ENCODE assay signal across 10 cellular contexts in genomic region chr1:205297551-205298177, GRCh38. TPM values are rescaled to one million over a fixed set of nuclear protein-coding genes. Genes with fewer than 3 reads are reported as not detected.
DNase-seq lines count a peak whose midpoint lies in the region; ATAC-seq, FAIRE-seq and TF ChIP-seq lines count a peak whose summit lies in the region.
"Not testable (repeated sequence)": the region's sequence is repeated elsewhere in the genome, so short reads cannot be mapped to it uniquely, and the experiment has no call there.
"Had no signal": no experiment of that assay in that cellular context is flagged by ENCODE, and none has a peak within 500 bp of the region (broad histone marks: within the 10 kb centered on the region; RNA-seq: fewer than 3 reads in every experiment).

No MANE protein-coding gene starts in this region.

- H3K4me1 Mint-ChIP-seq in astrocyte (ENCODE audit: low read depth, unreplicated experiment): peaks cover 81% of the 10 kb centered on the region
- H3K4me1 Mint-ChIP-seq in naive thymus-derived CD8-positive, alpha-beta T cell: peaks cover 33 to 88% (median 85%) of the 10 kb centered on the region in 4 donors

- DNase-seq in RWPE1 (ENCODE audit: low spot score); astrocyte (ENCODE audit: low read depth); H1 (ENCODE audit: low read depth in 1 of 2, low spot score in 2 of 2); naive thymus-derived CD8-positive, alpha-beta T cell; spleen: not testable (repeated sequence)

- H4K20me1 ChIP-seq in BLaER1 treated with 17β-estradiol and CSF1 and Interleukin-3, amounts not matched to agents 10 nM and 100 nM; astrocyte (ENCODE audit: insufficient read depth, low read length); H1 (replicated peaks in 1 of 2; ENCODE audit: control insufficient read depth in 1 of 2, insufficient read depth in 2 of 2, low read length in 2 of 2): not testable (repeated sequence)

- H3K18ac ChIP-seq in H1 (ENCODE audit: extremely low read depth, low read length): peak overlapping the region; percentile 60; the same call in 1 of the 2 replicates

- TF ChIP-seq CTCF in HEK293 (tag by site-specific recombination; IDR thresholded peaks at IDR 0.05); RWPE1 (conservative IDR thresholded peaks at IDR 0.05; ENCODE audit: low read depth); astrocyte (IDR thresholded peaks at IDR 0.05; ENCODE audit: insufficient read depth, low read depth, low read length); H1 (IDR thresholded peaks at IDR 0.05; ENCODE audit: control extremely low read depth in 1 of 3, insufficient read depth in 1 of 3, low read depth in 1 of 3, low read length in 3 of 3); spleen (IDR thresholded peaks at IDR 0.05 in 8 of 11, conservative IDR thresholded peaks at IDR 0.05 in 3 of 11): not testable (repeated sequence)

- TF ChIP-seq EP300 in H1 (IDR thresholded peaks at IDR 0.05; ENCODE audit: borderline replicate concordance in 1 of 2, low read depth in 2 of 2, low read length in 2 of 2): not testable (repeated sequence)

- peak overlapping the region; percentile 92 for H2BK20ac ChIP-seq in H1 (ENCODE audit: low read length)

- peaks cover 16 to 39% (median 24%) of the 10 kb centered on the region in 10 experiments for H3K4me1 ChIP-seq in BLaER1 treated with 17β-estradiol and CSF1 and Interleukin-3, amounts not matched to agents 10 nM and 100 nM
- H3K4me1 ChIP-seq in HEK293 (ENCODE audit: control insufficient read depth, insufficient read depth, low read length) (peaks cover 12% of the 10 kb centered on the region), astrocyte (ENCODE audit: insufficient read depth, low read length) (peaks cover 59% of the 10 kb centered on the region), H1 (replicated peaks in 1 of 4; ENCODE audit: control insufficient read depth in 3 of 4, insufficient read depth in 4 of 4, low read length in 3 of 4) (peaks cover 41 to 55% (median 42%) of the 10 kb centered on the region in 4 experiments), iPS-20b (ENCODE audit: insufficient read depth, low read length) (peaks cover 60% of the 10 kb centered on the region), spleen (peaks cover 18 to 99% (median 46%) of the 10 kb centered on the region in 6 donors)

- not testable (repeated sequence) for H3K9me3 Mint-ChIP-seq in astrocyte (ENCODE audit: unreplicated experiment); naive thymus-derived CD8-positive, alpha-beta T cell

- H3K4me2 ChIP-seq in BLaER1 treated with 17β-estradiol and CSF1 and Interleukin-3, amounts not matched to agents 10 nM and 100 nM: peak overlapping the region in 7 of 11 experiments; percentile 9 to 56 (median 46); a peak in 10 of 22 replicates
- H3K4me2 ChIP-seq in astrocyte (ENCODE audit: low read length): peak overlapping the region; percentile 74
- not testable (repeated sequence) for H3K4me2 ChIP-seq in H1 (ENCODE audit: insufficient read depth in 1 of 2, low read depth in 2 of 2, low read length in 2 of 2)

- peak overlapping the region; percentile 100 for H3K27ac Mint-ChIP-seq in astrocyte (ENCODE audit: unreplicated experiment)
- peak overlapping the region in 8 of 10 donors; percentile 56 to 88 (median 84) for H3K27ac Mint-ChIP-seq in naive thymus-derived CD8-positive, alpha-beta T cell

- not testable (repeated sequence) for H3K27ac ChIP-seq in BLaER1 treated with 17β-estradiol and CSF1 and Interleukin-3, amounts not matched to agents 10 nM and 100 nM; HEK293 (ENCODE audit: extremely low read depth, low read depth, low read length)
- H3K27ac ChIP-seq in RWPE1 (peak overlapping the region; percentile 85), astrocyte (ENCODE audit: low read depth, low read length) (peak overlapping the region; percentile 100), H1 (ENCODE audit: low read depth, low read length) (peak overlapping the region; percentile 53; the same call in 1 of the 2 replicates), iPS-20b (ENCODE audit: low read length) (peak overlapping the region; percentile 38), spleen (peak overlapping the region in 6 of 8 donors; percentile 9 to 65 (median 47))

- not testable (repeated sequence) for H3K56ac ChIP-seq in H1 (replicated peaks; ENCODE audit: insufficient read length, low read depth, low read length)

- intact Hi-C loops in spleen (cut with DNase I; ENCODE audit: low total_unique reads): not testable (repeated sequence)

- H3K4ac ChIP-seq in H1 (replicated peaks; ENCODE audit: insufficient read length, low read depth, low read length): peak overlapping the region; percentile 88

- H4K91ac ChIP-seq in H1 (replicated peaks; ENCODE audit: insufficient read length, low read length): peak overlapping the region; percentile 91

- peak overlapping the region; percentile 98 for H2BK12ac ChIP-seq in H1 (ENCODE audit: low read depth, low read length)

- not testable (repeated sequence) for H3K9me3 ChIP-seq in BLaER1 treated with 17β-estradiol and CSF1 and Interleukin-3, amounts not matched to agents 10 nM and 100 nM (replicated peaks in 1 of 11); HEK293 (ENCODE audit: control insufficient read depth, insufficient read depth, low read depth, low read length); astrocyte (ENCODE audit: insufficient read depth, low read depth, low read length); H1 (ENCODE audit: insufficient read depth in 2 of 2, low read depth in 1 of 2, low read length in 1 of 2); iPS-20b (ENCODE audit: insufficient read depth, low read depth, low read length); spleen

- not testable (repeated sequence) for H3K14ac ChIP-seq in H1 (ENCODE audit: insufficient read length)

- H3K79me1 ChIP-seq in H1 (ENCODE audit: low read depth, low read length): not testable (repeated sequence)

- H2BK5ac ChIP-seq in H1 (ENCODE audit: low read depth, low read length): peak overlapping the region; percentile 96

- not testable (repeated sequence) for H3K79me2 ChIP-seq in astrocyte (ENCODE audit: insufficient read depth, low read length); H1 (ENCODE audit: control insufficient read depth in 1 of 2, insufficient read depth in 2 of 2, low read length in 2 of 2)

- H3K36me3 Mint-ChIP-seq in astrocyte (ENCODE audit: low read depth, unreplicated experiment): not testable (repeated sequence)
- peaks cover 0 to 20% (median 4%) of the 10 kb centered on the region in 3 donors for H3K36me3 Mint-ChIP-seq in naive thymus-derived CD8-positive, alpha-beta T cell

- H2AFZ ChIP-seq in astrocyte (ENCODE audit: low read depth, low read length); H1 (ENCODE audit: low read length): not testable (repeated sequence)

- 95% methylated on average over 5 of the region's 5 CpGs; no CpG with 5 or more reads in 1 of the 2 experiments for WGBS in H1 (ENCODE audit: extremely low coverage in 1 of 2, insufficient coverage in 1 of 2, insufficient read length in 1 of 2, insufficient replicate concordance in 2 of 2, low coverage in 1 of 2, low lambda C conversion rate in 2 of 2, missing lambda C conversion rate in 1 of 2), 2 experiments
- 88 to 97% (median 92%) methylated on average over 5 of the region's 5 CpGs for WGBS in spleen, 5 donors

- not testable (repeated sequence) for H3K36me3 ChIP-seq in BLaER1 treated with 17β-estradiol and CSF1 and Interleukin-3, amounts not matched to agents 10 nM and 100 nM; HEK293 (ENCODE audit: control insufficient read depth in 2 of 2, insufficient read depth in 1 of 2, low read length in 2 of 2); astrocyte (ENCODE audit: insufficient read depth, low read length); H1 (ENCODE audit: control insufficient read depth in 2 of 4, insufficient read depth in 4 of 4, low read length in 3 of 4); iPS-20b (ENCODE audit: insufficient read depth, low read depth, low read length)
- peaks cover 0 to 15% (median 10%) of the 10 kb centered on the region in 6 donors for H3K36me3 ChIP-seq in spleen

- CTCF ChIA-PET in HEK293 (lab: Yijun Ruan, JAX): interaction anchor here (0.6 to 2.6 kb wide), 6 partner anchors 13 to 258 kb away, joined by 3 to 18 read pairs (median 4); no protein-coding TSS in a partner anchor
- CTCF ChIA-PET in RWPE1 (lab: Yijun Ruan, JAX): interaction anchor here (0.6 to 2.3 kb wide), 7 partner anchors 16 to 123 kb away, joined by 3 to 23 read pairs (median 5); partner anchors contain the start of gene NUAK2
- CTCF ChIA-PET in H1 (lab: Charles Lee; ENCODE audit: partially characterized antibody): interaction anchor here (0.9 to 67.1 kb wide), 6 partner anchors 22 to 56 kb away, joined by 3 to 2424 read pairs (median 3); partner anchors contain the start of gene NUAK2

- peaks cover 4 to 31% (median 24%) of the 10 kb centered on the region in 11 experiments; a peak in 18 of 22 replicates for H3K27me3 ChIP-seq in BLaER1 treated with 17β-estradiol and CSF1 and Interleukin-3, amounts not matched to agents 10 nM and 100 nM
- H3K27me3 ChIP-seq in astrocyte (ENCODE audit: insufficient read depth, low read length); H1 (replicated peaks in 1 of 4; ENCODE audit: control insufficient read depth in 3 of 4, extremely low read depth in 1 of 4, insufficient read depth in 3 of 4, low read length in 3 of 4); iPS-20b (ENCODE audit: insufficient read depth, low read length); spleen (replicated peaks in 1 of 7): not testable (repeated sequence)

- peak overlapping the region; percentile 95 for H2BK120ac ChIP-seq in H1 (replicated peaks; ENCODE audit: low read depth, low read length)

- not testable (repeated sequence) for H3K4me3 Mint-ChIP-seq in astrocyte (ENCODE audit: unreplicated experiment)
- H3K4me3 Mint-ChIP-seq in naive thymus-derived CD8-positive, alpha-beta T cell: peak overlapping the region in 1 of 10 donors; percentile 18

- not testable (repeated sequence) for TF ChIP-seq POLR2A in H1 (IDR thresholded peaks at IDR 0.05; ENCODE audit: control extremely low read depth in 1 of 2, low read depth in 2 of 2, low read length in 2 of 2); spleen (IDR thresholded peaks at IDR 0.05)

- H2BK15ac ChIP-seq in H1 (ENCODE audit: low read length): not testable (repeated sequence)

- not testable (repeated sequence) for H3K23ac ChIP-seq in H1 (ENCODE audit: insufficient read length)

- H3K4me3 ChIP-seq in BLaER1 treated with 17β-estradiol and CSF1 and Interleukin-3, amounts not matched to agents 10 nM and 100 nM; HEK293 (ENCODE audit: low read depth, low read length); astrocyte (ENCODE audit: insufficient read depth, low read depth, low read length); H1 (ENCODE audit: extremely low read depth in 1 of 4, insufficient read depth in 2 of 4, low read depth in 3 of 4, low read length in 4 of 4); iPS-20b (ENCODE audit: low read length); spleen: not testable (repeated sequence)

- H2AK5ac ChIP-seq in H1 (ENCODE audit: low read depth, low read length): peak overlapping the region; percentile 99

- H4K5ac ChIP-seq in H1 (ENCODE audit: insufficient read length, low read depth, low read length): not testable (repeated sequence)

- H3K23me2 ChIP-seq in H1 (ENCODE audit: low read depth, low read length): not testable (repeated sequence)

- not testable (repeated sequence) for H3K9ac ChIP-seq in BLaER1 treated with 17β-estradiol and CSF1 and Interleukin-3, amounts not matched to agents 10 nM and 100 nM; H1 (replicated peaks in 1 of 4; ENCODE audit: extremely low read depth in 1 of 4, low read depth in 3 of 4, low read length in 3 of 4)
- H3K9ac ChIP-seq in astrocyte (ENCODE audit: low read length) (peak overlapping the region; percentile 82), iPS-20b (ENCODE audit: low read depth, low read length) (peak overlapping the region; percentile 58; the same call in 1 of the 2 replicates)

- not testable (repeated sequence) for TF ChIP-seq RAD21 in H1 (IDR thresholded peaks at IDR 0.05 in 1 of 2, conservative IDR thresholded peaks at IDR 0.05 in 1 of 2; ENCODE audit: low read depth in 2 of 2, low read length in 2 of 2)

- not testable (repeated sequence) for H3K27me3 Mint-ChIP-seq in astrocyte (ENCODE audit: low read depth, unreplicated experiment); naive thymus-derived CD8-positive, alpha-beta T cell

- FAIRE-seq in astrocyte (lab: Jason Lieb, UNC); H1 (lab: Jason Lieb, UNC): not testable (repeated sequence)

- ATAC-seq in naive thymus-derived CD8-positive, alpha-beta T cell: not testable (repeated sequence)

- POLR2A ChIA-PET in HEK293 (lab: Yijun Ruan, JAX) (interaction anchor here (0.6 to 4.2 kb wide), 7 partner anchors 10 to 882 kb away, joined by 3 to 23 read pairs (median 9); partner anchors contain the start of gene NUAK2), RWPE1 (lab: Yijun Ruan, JAX; ENCODE audit: low non-redundant PET) (interaction anchor here (0.8 kb wide), 1 partner anchor 21 kb away, joined by 3 read pairs; no protein-coding TSS in a partner anchor), H1 (lab: Charles Lee; ENCODE audit: partially characterized antibody) (interaction anchor here (1.0 to 8.8 kb wide), 13 partner anchors 10 to 151 kb away, joined by 3 to 124 read pairs (median 8); partner anchors contain the start of gene NUAK2)
- POLR2A ChIA-PET in naive thymus-derived CD8-positive, alpha-beta T cell (lab: Charles Lee): interaction anchor here (3.0 to 11.3 kb wide), 5 partner anchors 9 to 24 kb away, joined by 8 to 259 read pairs (median 44); partner anchors contain the start of gene NUAK2

- H4K8ac ChIP-seq in H1 (ENCODE audit: extremely low read depth, insufficient read depth, low read length): peak overlapping the region; percentile 4; the same call in 1 of the 2 replicates

RNA-seq across cellular contexts. Expression of gene NUAK2, which starts 23.9 kb away (rescaled TPM):
- total RNA-seq in astrocyte: 35.3 and 49.4 TPM in 2 replicates
- total RNA-seq in H1 (2021; fragmentation: NEBNext Ultra II Directional; extraction: Animal tissue kit (Norgen Biotek cat#: 25700)): 12.7 and 12.9 TPM in 2 replicates
- 9.4 and 14.5 TPM in 2 replicates for polyA plus RNA-seq in H1 (2011; rRNA removed)
- 8.0 TPM for polyA plus RNA-seq in H1 (2011; cell fraction: cytosol; rRNA removed)
- 13.3 TPM for polyA plus RNA-seq in H1 (2011; cell fraction: nucleus; rRNA removed)
- 13.2 to 13.7 TPM (median 13.5 TPM) in 4 replicates for polyA plus RNA-seq in H1 (2012, experiment 1 of 2)
- polyA plus RNA-seq in H1 (2012, experiment 2 of 2): 12.2 TPM
- 5.4 TPM for polyA plus RNA-seq in H1 (2013, experiment 1 of 2)
- 5.1 TPM for polyA plus RNA-seq in H1 (2013, experiment 2 of 2)
- 12.4 and 13.8 TPM in 2 replicates for polyA minus RNA-seq in H1 (2011; rRNA and poly(A)+ RNA removed)
- polyA minus RNA-seq in H1 (2011; cell fraction: cytosol; rRNA and poly(A)+ RNA removed): 15.0 TPM
- 13.2 TPM for polyA minus RNA-seq in H1 (2011; cell fraction: nucleus; rRNA and poly(A)+ RNA removed)
- total RNA-seq in naive thymus-derived CD8-positive, alpha-beta T cell: 10 to 100 TPM; 46.9 to 47.9 TPM
- polyA plus RNA-seq in naive thymus-derived CD8-positive, alpha-beta T cell: 10 to 100 TPM; 14.3 to 73.6 (median 34.0) TPM
- 10 to 100 TPM in 6 of 7 donors, 1 to 10 TPM in 1; 9.3 to 32.7 (median 20.0) TPM for total RNA-seq in spleen
- 1 to 10 TPM; 5.7 to 6.6 (median 5.8) TPM for polyA plus RNA-seq in spleen

RNA-seq across cellular contexts. Expression of gene KLHDC8A, which starts 59.1 kb away (rescaled TPM):
- 0.39 and 0.50 TPM in 2 replicates for total RNA-seq in astrocyte
- 2.5 and 3.4 TPM in 2 replicates for total RNA-seq in H1 (2021; fragmentation: NEBNext Ultra II Directional; extraction: Animal tissue kit (Norgen Biotek cat#: 25700))
- 1.9 and 2.5 TPM in 2 replicates for polyA plus RNA-seq in H1 (2011; rRNA removed)
- 2.4 TPM for polyA plus RNA-seq in H1 (2011; cell fraction: cytosol; rRNA removed)
- polyA plus RNA-seq in H1 (2011; cell fraction: nucleus; rRNA removed): 2.4 TPM
- 0.83 to 2.1 TPM (median 1.5 TPM) in 4 replicates for polyA plus RNA-seq in H1 (2012, experiment 1 of 2)
- 1.4 TPM for polyA plus RNA-seq in H1 (2012, experiment 2 of 2)
- 3.5 TPM for polyA plus RNA-seq in H1 (2013, experiment 1 of 2)
- polyA plus RNA-seq in H1 (2013, experiment 2 of 2): 3.8 TPM
- 2.5 and 4.2 TPM in 2 replicates for polyA minus RNA-seq in H1 (2011; rRNA and poly(A)+ RNA removed)
- 1.4 TPM for polyA minus RNA-seq in H1 (2011; cell fraction: cytosol; rRNA and poly(A)+ RNA removed)
- 1.00 TPM for polyA minus RNA-seq in H1 (2011; cell fraction: nucleus; rRNA and poly(A)+ RNA removed)
- total RNA-seq in naive thymus-derived CD8-positive, alpha-beta T cell: not detected
- polyA plus RNA-seq in naive thymus-derived CD8-positive, alpha-beta T cell: not detected
- 1 to 10 TPM in 1 of 7 donors, under 1 TPM in 3, not detected in 3; 0.17 to 2.8 (median 0.62) TPM for total RNA-seq in spleen
- under 1 TPM; 0.26 to 0.48 (median 0.39) TPM for polyA plus RNA-seq in spleen
- total RNA-seq: activated naive CD4-positive, alpha-beta T cell treated with anti-CD3 and anti-CD28 coated beads for 36 hours; gastrocnemius medialis had no signal
